ENCODE assay signal across 16 cellular contexts in the genomic region with DNA sequence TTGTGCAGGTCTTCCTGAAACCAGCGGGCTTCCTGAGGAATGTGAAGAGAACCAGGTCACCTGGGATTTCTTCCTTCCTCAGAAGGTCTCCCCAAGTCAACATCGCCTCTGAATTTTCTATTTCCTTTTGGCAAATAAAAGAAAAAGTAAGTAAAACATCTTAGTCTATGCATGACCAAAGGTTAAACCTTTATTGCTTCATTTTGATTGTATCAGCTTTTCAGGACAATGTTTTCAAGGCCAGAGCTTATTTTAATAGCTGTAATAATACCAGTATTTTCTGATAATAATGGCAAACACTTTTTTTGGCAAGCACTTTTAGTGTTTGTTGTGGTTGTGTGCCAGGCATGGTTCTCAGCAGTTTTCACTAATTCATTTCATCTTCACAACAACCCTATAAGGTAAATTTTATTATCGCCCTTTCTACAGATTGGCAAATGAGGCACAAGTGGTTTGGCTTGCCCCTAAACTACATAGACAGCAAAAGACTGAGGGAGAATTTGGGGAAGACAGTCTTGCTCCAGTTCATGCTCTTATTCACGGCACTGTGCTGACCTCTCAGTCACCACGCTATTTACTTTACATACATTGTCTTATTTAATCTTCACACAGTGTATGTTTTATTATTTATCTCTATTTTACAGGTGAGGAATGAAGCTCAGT.
"Had no signal": no experiment of that assay in that cellular context is flagged by ENCODE, and none has a peak within 500 bp of the region (broad histone marks: within the 10 kb centered on the region; RNA-seq: fewer than 3 reads in every experiment).

No MANE protein-coding gene starts in this region.

- H3K27ac Mint-ChIP-seq: activated CD4-positive, alpha-beta T cell treated with anti-CD3 and anti-CD28 coated beads, Interleukin-2, amount 10 ng/mL, durations not matched to agents 24 days and 14 days; activated naive CD4-positive, alpha-beta T cell treated with anti-CD3 and anti-CD28 coated beads, Interleukin-2, amount 50 U/mL, for 24 hours; WTC11 had no signal

- H3K4me1 Mint-ChIP-seq: activated CD4-positive, alpha-beta T cell treated with anti-CD3 and anti-CD28 coated beads, Interleukin-2, amount 10 ng/mL, durations not matched to agents 24 days and 14 days; activated naive CD4-positive, alpha-beta T cell treated with anti-CD3 and anti-CD28 coated beads, Interleukin-2, amount 50 U/mL, for 24 hours had no signal

- H3K4me3 Mint-ChIP-seq: activated CD4-positive, alpha-beta T cell treated with anti-CD3 and anti-CD28 coated beads, Interleukin-2, amount 10 ng/mL, durations not matched to agents 24 days and 14 days; activated naive CD4-positive, alpha-beta T cell treated with anti-CD3 and anti-CD28 coated beads, Interleukin-2, amount 50 U/mL, for 24 hours; WTC11 had no signal

- H3K27me3 ChIP-seq: brain microvascular endothelial cell, dorsolateral prefrontal cortex, esophagus squamous epithelium, foreskin keratinocyte, heart left ventricle, sigmoid colon, upper lobe of left lung had no signal

- FAIRE-seq: endometrium had no signal

- H3K36me3 ChIP-seq: brain microvascular endothelial cell, esophagus squamous epithelium, heart left ventricle, neutrophil, sigmoid colon, upper lobe of left lung had no signal

- H3K4me3 ChIP-seq: dorsolateral prefrontal cortex, esophagus squamous epithelium, heart left ventricle, psoas muscle, sigmoid colon, upper lobe of left lung had no signal

- H3K27ac ChIP-seq: brain microvascular endothelial cell, esophagus squamous epithelium, foreskin keratinocyte, heart left ventricle, neutrophil, psoas muscle, sigmoid colon, upper lobe of left lung had no signal

- ATAC-seq: foreskin keratinocyte, heart left ventricle, psoas muscle, WTC11 had no signal

- H3K36me3 Mint-ChIP-seq: activated naive CD4-positive, alpha-beta T cell treated with anti-CD3 and anti-CD28 coated beads, Interleukin-2, amount 50 U/mL, for 24 hours; WTC11 had no signal

- H3K9me3 ChIP-seq: esophagus squamous epithelium, heart left ventricle, neutrophil, psoas muscle, sigmoid colon, upper lobe of left lung had no signal

- DNase-seq: activated CD4-positive, alpha-beta T cell treated with anti-CD3 and anti-CD28 coated beads, Interleukin-2, amount 10 ng/mL, durations not matched to agents 24 days and 14 days; dorsolateral prefrontal cortex; esophagus squamous epithelium; foreskin keratinocyte; heart left ventricle; psoas muscle; sigmoid colon; stimulated activated CD4-positive, alpha-beta T cell treated with anti-CD3 and anti-CD28 coated beads, Interleukin-12 subunit alpha, Interleukin-12 subunit beta, amount 100 ng/mL, for 4 hours; stimulated activated naive CD4-positive, alpha-beta T cell treated with Interleukin-2 at 50 U/mL for 16 hours; T-helper 1 cell had no signal

- H3K4me1 ChIP-seq: esophagus squamous epithelium, foreskin keratinocyte, psoas muscle, sigmoid colon, upper lobe of left lung had no signal

- H3K9me3 Mint-ChIP-seq: activated CD4-positive, alpha-beta T cell treated with anti-CD3 and anti-CD28 coated beads, Interleukin-2, amount 10 ng/mL, durations not matched to agents 24 days and 14 days; activated naive CD4-positive, alpha-beta T cell treated with anti-CD3 and anti-CD28 coated beads, Interleukin-2, amount 50 U/mL, for 24 hours; WTC11 had no signal
